8 cellular contexts compared by ENCODE assay signal in the genomic region with DNA sequence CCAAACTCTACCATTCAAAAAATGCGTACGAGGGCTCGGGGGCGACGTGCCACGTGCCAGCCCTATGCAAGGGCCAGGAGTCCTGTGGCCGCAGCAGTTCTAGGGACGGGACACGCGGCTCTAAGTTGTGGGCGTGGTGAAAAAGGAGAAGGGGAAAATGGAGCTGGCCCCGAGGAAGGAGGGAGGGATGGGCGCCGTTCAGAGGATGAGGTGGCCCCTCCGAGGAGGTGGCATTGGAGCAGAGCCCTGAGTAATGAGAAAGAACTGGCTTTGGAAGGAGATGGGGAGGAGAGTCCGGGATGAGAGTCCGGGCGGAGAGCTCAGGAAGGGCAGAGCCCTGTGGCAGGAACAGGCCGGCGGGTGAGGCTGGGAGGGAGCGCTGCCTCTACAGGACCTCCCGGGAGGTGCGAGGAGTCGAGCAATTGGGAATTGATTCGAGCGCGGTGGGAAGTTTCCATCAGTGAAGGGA. TPM values are rescaled to one million over a fixed set of nuclear protein-coding genes. Genes with fewer than 3 reads are reported as not detected.
A peak's percentile ranks its signal among the peaks of the same experiment; 100 is the strongest.
DNase-seq lines count a peak whose midpoint lies in the region; ATAC-seq and TF ChIP-seq lines count a peak whose summit lies in the region.

No MANE protein-coding gene starts in this region.

- peaks cover 77% of the 10 kb centered on the region for H3K27me3 Mint-ChIP-seq in activated naive CD4-positive, alpha-beta T cell treated with anti-CD3 and anti-CD28 coated beads, Interleukin-2, amount 10 ng/mL, durations not matched to agents 7 days and 5 days

- H3K4me1 Mint-ChIP-seq in activated naive CD4-positive, alpha-beta T cell treated with anti-CD3 and anti-CD28 coated beads, Interleukin-2, amount 10 ng/mL, durations not matched to agents 7 days and 5 days: peaks cover 13% of the 10 kb centered on the region

- H3K27ac Mint-ChIP-seq in activated naive CD4-positive, alpha-beta T cell treated with anti-CD3 and anti-CD28 coated beads, Interleukin-2, amount 10 ng/mL, durations not matched to agents 7 days and 5 days: peak overlapping the region; percentile 76

- peaks cover 3 to 13% of the 10 kb centered on the region in 2 donors for H3K4me1 ChIP-seq in thoracic aorta (ENCODE audit: control insufficient read depth in 1 of 2, low read depth in 2 of 2)

- H3K36me3 Mint-ChIP-seq in activated naive CD4-positive, alpha-beta T cell treated with anti-CD3 and anti-CD28 coated beads, Interleukin-2, amount 10 ng/mL, durations not matched to agents 7 days and 5 days: no peaks in the 10 kb centered on the region

- CTCF ChIA-PET in activated naive CD4-positive, alpha-beta T cell treated with anti-CD3 and anti-CD28 coated beads, Interleukin-2, amount 10 ng/mL, durations not matched to agents 7 days and 5 days (lab: Charles Lee): interaction anchor here (1.1 kb wide), 1 partner anchor 144 kb away, joined by 3 read pairs; no protein-coding TSS in a partner anchor

- no peaks in the 10 kb centered on the region for H3K27me3 ChIP-seq in thoracic aorta (replicated peaks; ENCODE audit: insufficient read depth)

- TF ChIP-seq CTCF in thoracic aorta (IDR thresholded peaks at IDR 0.05): no peak

- H3K36me3 ChIP-seq in thoracic aorta: no peaks in the 10 kb centered on the region

- H3K27ac ChIP-seq in angular gyrus (ENCODE audit: low read depth, low read length) (peak overlapping the region; percentile 35), thoracic aorta (peak overlapping the region in 1 of 2 donors; percentile 42)

- peak overlapping the region; percentile 81 for H3K4me3 ChIP-seq in thoracic aorta

- peak; percentile 42 for ATAC-seq in left colon
- no peak for ATAC-seq in thoracic aorta (ENCODE audit: insufficient number of reproducible peaks, low FRiP score, low read depth)
- no peak for ATAC-seq in HG02571 (IDR thresholded peaks at IDR 0.05; ENCODE audit: unreplicated experiment)

- H3K9me3 Mint-ChIP-seq in activated naive CD4-positive, alpha-beta T cell treated with anti-CD3 and anti-CD28 coated beads, Interleukin-2, amount 10 ng/mL, durations not matched to agents 7 days and 5 days: peaks cover 18% of the 10 kb centered on the region

- intact Hi-C loops in left colon (cut with DNase I, micrococcal nuclease): no loop called here

- H3K4me3 Mint-ChIP-seq in activated naive CD4-positive, alpha-beta T cell treated with anti-CD3 and anti-CD28 coated beads, Interleukin-2, amount 10 ng/mL, durations not matched to agents 7 days and 5 days: no peak overlapping the region

- H3K9me3 ChIP-seq in thoracic aorta: no peaks in the 10 kb centered on the region

- no peak for DNase-seq in activated naive CD4-positive, alpha-beta T cell treated with anti-CD3 and anti-CD28 coated beads, Interleukin-2, amount 10 ng/mL, durations not matched to agents 7 days and 5 days
- no peak for DNase-seq in activated naive CD4-positive, alpha-beta T cell treated with Interleukin-2 at 50 U/mL for 16 hours
- DNase-seq in left colon (peak in 1 of 2 donors; percentile 25), thoracic aorta (ENCODE audit: low spot score) (no peak), cerebellum (ENCODE audit: low spot score) (no peak), NCI-H187 treated with DMSO at 0.1 percent for 48 hours (lab: John Stamatoyannopoulos, UW) (no peak)

RNA-seq across cellular contexts. Expression of gene OTUB1, which starts 21.0 kb away (rescaled TPM):
- total RNA-seq in left colon: 10 to 100 TPM; 67.7 to 79.7 TPM
- total RNA-seq in thoracic aorta: 10 to 100 TPM; 37.7 to 85.6 TPM
- total RNA-seq in cerebellum: 25.1 TPM

RNA-seq across cellular contexts. Expression of gene FLRT1, which starts 28.5 kb away (rescaled TPM):
- total RNA-seq in left colon: 1 to 10 TPM in 1 of 2 donors, not detected in 1; 1.2 TPM
- under 1 TPM in 1 of 2 donors, not detected in 1; 0.41 TPM for total RNA-seq in thoracic aorta
- total RNA-seq in cerebellum: 3.7 TPM

RNA-seq across cellular contexts. Expression of gene COX8A, which starts 32.8 kb away (rescaled TPM):
- total RNA-seq in left colon (100 to 1,000 TPM; 663 to 843 TPM), thoracic aorta (100 to 1,000 TPM; 178 to 469 TPM), cerebellum (204 TPM)
